Comparison of ENCODE assay signal across 9 cellular contexts in genomic region chr13:40190656-40191100, GRCh38.
A peak's percentile ranks its signal among the peaks of the same experiment; 100 is the strongest.
DNase-seq lines count a peak whose midpoint lies in the region; ATAC-seq and TF ChIP-seq lines count a peak whose summit lies in the region.
"Had no signal": no experiment of that assay in that cellular context is flagged by ENCODE, and none has a peak within 500 bp of the region (broad histone marks: within the 10 kb centered on the region; RNA-seq: fewer than 3 reads in every experiment).

No MANE protein-coding gene starts in this region.

- DNase-seq in NCI-H446 treated with DMSO at 0.1 percent for 48 hours (lab: John Stamatoyannopoulos, UW): peak; percentile 82
- DNase-seq in activated T-helper 1 cell treated with anti-CD3 and anti-CD28 coated beads, Interleukin-2, amount 50 U/mL, for 16 hours (ENCODE audit: low read depth in 1 of 2, low spot score in 1 of 2): peak; percentile 36 to 44
- peak; percentile 91 to 94 for DNase-seq in foreskin keratinocyte
- DNase-seq in osteocyte (ENCODE audit: extremely low spot score, unreplicated experiment): no peak
- peak in 1 of 2 donors; percentile 52 for DNase-seq in upper lobe of left lung
- no peak for DNase-seq in DMS153 treated with DMSO at 0.1 percent for 48 hours (lab: John Stamatoyannopoulos, UW; ENCODE audit: unreplicated experiment)

- no peaks in the 10 kb centered on the region for H3K36me3 Mint-ChIP-seq in osteocyte (ENCODE audit: unreplicated experiment)

- H3K27ac ChIP-seq in foreskin keratinocyte (peak overlapping the region; percentile 9), upper lobe of left lung (peak overlapping the region; percentile 4 to 85 (median 25))
- H3K27ac ChIP-seq: SJSA1 had no signal

- peaks cover 26% of the 10 kb centered on the region for H3K4me1 Mint-ChIP-seq in osteocyte (ENCODE audit: unreplicated experiment)

- H3K27ac Mint-ChIP-seq in osteocyte (ENCODE audit: unreplicated experiment): peak overlapping the region; percentile 35

- no peaks in the 10 kb centered on the region for H3K9me3 ChIP-seq in upper lobe of left lung
- H3K9me3 ChIP-seq: SJSA1 had no signal

- no peak overlapping the region for H3K4me3 Mint-ChIP-seq in osteocyte (ENCODE audit: unreplicated experiment)

- no peaks in the 10 kb centered on the region for H3K9me3 Mint-ChIP-seq in osteocyte (ENCODE audit: unreplicated experiment)

- H3K27me3 ChIP-seq in foreskin keratinocyte (no peaks in the 10 kb centered on the region), upper lobe of left lung (no peaks in the 10 kb centered on the region)
- H3K27me3 ChIP-seq: SJSA1 had no signal

- peaks cover 8% of the 10 kb centered on the region for H3K27me3 Mint-ChIP-seq in osteocyte (ENCODE audit: unreplicated experiment)

- H3K36me3 ChIP-seq in upper lobe of left lung: no peaks in the 10 kb centered on the region
- H3K36me3 ChIP-seq: SJSA1 had no signal

- WGBS in upper lobe of left lung, 2 donors: 17 to 35% methylated on average over 5 of the region's 5 CpGs

- H3K4me3 ChIP-seq in upper lobe of left lung: no peak overlapping the region
- H3K4me3 ChIP-seq: SJSA1 had no signal

- peaks cover 15% of the 10 kb centered on the region for H3K4me1 ChIP-seq in foreskin keratinocyte
- peaks cover 5 to 23% (median 18%) of the 10 kb centered on the region in 4 donors for H3K4me1 ChIP-seq in upper lobe of left lung
- H3K4me1 ChIP-seq: SJSA1 had no signal

- peak; percentile 82 for ATAC-seq in GM19025 (IDR thresholded peaks at IDR 0.05; ENCODE audit: low read depth, unreplicated experiment)
- ATAC-seq in foreskin keratinocyte: peak; percentile 97
- peak in 1 of 2 donors; percentile 43 for ATAC-seq in upper lobe of left lung (ENCODE audit: low FRiP score in 2 of 2)
- no peak for ATAC-seq in HG03095 (IDR thresholded peaks at IDR 0.05; ENCODE audit: unreplicated experiment)

- TF ChIP-seq CTCF in foreskin keratinocyte (conservative IDR thresholded peaks at IDR 0.05): no peak
- TF ChIP-seq CTCF in osteocyte (IDR thresholded peaks at IDR 0.05): no peak
- no peak for TF ChIP-seq CTCF in upper lobe of left lung (IDR thresholded peaks at IDR 0.05)

- peak in 1 of 4 donors; percentile 16 for TF ChIP-seq POLR2A in upper lobe of left lung (IDR thresholded peaks at IDR 0.05)

- TF ChIP-seq EP300 in upper lobe of left lung (IDR thresholded peaks at IDR 0.05): no peak

Comparison
In these comparisons a context has a peak if more than half of its experiments do, and no peak if none do; other contexts are left out.
1. DNase-seq: peak in NCI-H446 treated with DMSO at 0.1 percent for 48 hours (single experiment), activated T-helper 1 cell treated with anti-CD3 and anti-CD28 coated beads, Interleukin-2, amount 50 U/mL, for 16 hours (2 of 2) and foreskin keratinocyte (2 of 2); none in osteocyte (single experiment) and DMS153 treated with DMSO at 0.1 percent for 48 hours (single experiment).